In genomic region chr12:117790198-117790597, GRCh38 we compare ENCODE assay signal across 17 cellular contexts.
DNase-seq lines count a peak whose midpoint lies in the region; FAIRE-seq and TF ChIP-seq lines count a peak whose summit lies in the region.
"Had no signal": no experiment of that assay in that cellular context is flagged by ENCODE, and none has a peak within 500 bp of the region (broad histone marks: within the 10 kb centered on the region; RNA-seq: fewer than 3 reads in every experiment).

No MANE protein-coding gene starts in this region.

- no peak overlapping the region for H2BK120ac ChIP-seq in H1 (replicated peaks; ENCODE audit: low read depth, low read length)

- TF ChIP-seq RAD21 in H1 (IDR thresholded peaks at IDR 0.05 in 1 of 2, conservative IDR thresholded peaks at IDR 0.05 in 1 of 2; ENCODE audit: low read depth in 2 of 2, low read length in 2 of 2) = no peak

- H3K36me3 ChIP-seq in HUES64 (ENCODE audit: insufficient read depth, low read length) (no peaks in the 10 kb centered on the region), H1 (ENCODE audit: control insufficient read depth in 2 of 4, insufficient read depth in 4 of 4, low read length in 3 of 4) (peaks cover 0 to 3% (median 0%) of the 10 kb centered on the region in 4 experiments; a peak in 1 of 8 replicates)
- H3K36me3 ChIP-seq: BLaER1 had no signal

- POLR2A ChIA-PET in H1 (lab: Charles Lee; ENCODE audit: partially characterized antibody) = interaction anchor here (1.0 to 1.7 kb wide), 3 partner anchors 9 to 85 kb away, joined by 3 to 4 read pairs (median 3); no protein-coding TSS in a partner anchor

- DNase-seq in ELF-1 (ENCODE audit: low read depth, low spot score) (peak; percentile 11), H1 (ENCODE audit: low read depth in 1 of 2, low spot score in 2 of 2) (no peak), iPS DF 4.7 (ENCODE audit: extremely low read depth, low spot score) (peak; percentile 33), D721Med (ENCODE audit: insufficient read length, low spot score) (no peak), hippocampal formation (lab: John Stamatoyannopoulos, UW) (no peak), OCI-M2 (lab: John Stamatoyannopoulos, UW; ENCODE audit: unreplicated experiment) (no peak)
- DNase-seq in activated naive CD4-positive, alpha-beta T cell (lab: John Stamatoyannopoulos, UW) = no peak
- DNase-seq: CD4-positive, alpha-beta memory T cell; DMS79 treated with DMSO at 0.1 percent for 48 hours; GM23248; H7; KBM-7 had no signal

- no peak overlapping the region for H4K5ac ChIP-seq in H1 (ENCODE audit: insufficient read length, low read depth, low read length)

- H3K79me1 ChIP-seq in H1 (ENCODE audit: low read depth, low read length) = peaks cover 2% of the 10 kb centered on the region; the same call in 1 of the 2 replicates

- no peak for TF ChIP-seq POLR2A in H1 (IDR thresholded peaks at IDR 0.05; ENCODE audit: control extremely low read depth in 1 of 2, low read depth in 2 of 2, low read length in 2 of 2)

- H2BK15ac ChIP-seq in H1 (ENCODE audit: low read length) = no peak overlapping the region

- no peak for TF ChIP-seq CTCF in H1 (IDR thresholded peaks at IDR 0.05; ENCODE audit: control extremely low read depth in 1 of 3, insufficient read depth in 1 of 3, low read depth in 1 of 3, low read length in 3 of 3)
- TF ChIP-seq CTCF in D721Med (IDR thresholded peaks at IDR 0.05; ENCODE audit: insufficient read depth, missing control alignments) = no peak

- H3K23me2 ChIP-seq in H1 (ENCODE audit: low read depth, low read length) = peaks cover 16% of the 10 kb centered on the region

- H3K4me1 ChIP-seq in HUES64 (ENCODE audit: insufficient read depth, low read length) = peaks cover 21% of the 10 kb centered on the region
- H3K4me1 ChIP-seq in H1 (replicated peaks in 1 of 4; ENCODE audit: control insufficient read depth in 3 of 4, insufficient read depth in 4 of 4, low read length in 3 of 4) = peaks cover 2 to 13% (median 10%) of the 10 kb centered on the region in 4 experiments; a peak in 5 of 7 replicates

- H3K56ac ChIP-seq in H1 (replicated peaks; ENCODE audit: insufficient read length, low read depth, low read length) = no peak overlapping the region

- CTCF ChIA-PET in H1 (lab: Charles Lee; ENCODE audit: partially characterized antibody) = interaction anchor here (1.3 to 2.6 kb wide), 3 partner anchors 59 to 387 kb away, joined by 3 to 8 read pairs (median 3); no protein-coding TSS in a partner anchor

- no peak overlapping the region for H4K91ac ChIP-seq in H1 (replicated peaks; ENCODE audit: insufficient read length, low read length)

- H4K20me1 ChIP-seq in H1 (replicated peaks in 1 of 2; ENCODE audit: control insufficient read depth in 1 of 2, insufficient read depth in 2 of 2, low read length in 2 of 2) = peaks cover 0 to 11% of the 10 kb centered on the region in 2 experiments
- H4K20me1 ChIP-seq: BLaER1 had no signal

- H3K79me2 ChIP-seq in H1 (ENCODE audit: control insufficient read depth in 1 of 2, insufficient read depth in 2 of 2, low read length in 2 of 2) = no peaks in the 10 kb centered on the region

- H2BK12ac ChIP-seq in H1 (ENCODE audit: low read depth, low read length) = peak overlapping the region; percentile 77; the same call in 1 of the 2 replicates

- H2AK5ac ChIP-seq in H1 (ENCODE audit: low read depth, low read length) = no peak overlapping the region

- H2BK5ac ChIP-seq in H1 (ENCODE audit: low read depth, low read length) = peak overlapping the region; percentile 20; the same call in 1 of the 2 replicates

- no peak overlapping the region for H3K4me3 ChIP-seq in HUES64 (ENCODE audit: low read length)
- H3K4me3 ChIP-seq in H1 (ENCODE audit: extremely low read depth in 1 of 4, insufficient read depth in 2 of 4, low read depth in 3 of 4, low read length in 4 of 4) = no peak overlapping the region
- H3K4me3 ChIP-seq: A549, BLaER1, GM12878, GM23248 had no signal

- no peak for TF ChIP-seq EP300 in H1 (IDR thresholded peaks at IDR 0.05; ENCODE audit: borderline replicate concordance in 1 of 2, low read depth in 2 of 2, low read length in 2 of 2)

- no peak overlapping the region for H3K14ac ChIP-seq in H1 (ENCODE audit: insufficient read length)

- H3K9ac ChIP-seq in HUES64 (ENCODE audit: low read depth, low read length) (peak overlapping the region; percentile 46; the same call in 1 of the 2 replicates), H1 (replicated peaks in 1 of 4; ENCODE audit: extremely low read depth in 1 of 4, low read depth in 3 of 4, low read length in 3 of 4) (no peak overlapping the region; a peak in 1 of 7 replicates)
- H3K9ac ChIP-seq: BLaER1, GM23248 had no signal

- no peak overlapping the region for H4K8ac ChIP-seq in H1 (ENCODE audit: extremely low read depth, insufficient read depth, low read length)

- no peaks in the 10 kb centered on the region for H3K9me3 ChIP-seq in HUES64 (ENCODE audit: insufficient read depth, low read depth, low read length)
- H3K9me3 ChIP-seq in H1 (ENCODE audit: insufficient read depth in 2 of 2, low read depth in 1 of 2, low read length in 1 of 2) = peaks cover 0 to 12% of the 10 kb centered on the region in 2 experiments; a peak in 2 of 4 replicates
- H3K9me3 ChIP-seq: A549 had no signal

- peak overlapping the region in 1 of 2 experiments; percentile 13; a peak in 1 of 4 replicates for H3K4me2 ChIP-seq in H1 (ENCODE audit: insufficient read depth in 1 of 2, low read depth in 2 of 2, low read length in 2 of 2)
- H3K4me2 ChIP-seq: A549, BLaER1 had no signal

- H3K27me3 ChIP-seq in HUES64 (ENCODE audit: insufficient read depth, low read length) = no peaks in the 10 kb centered on the region
- no peaks in the 10 kb centered on the region; a peak in 2 of 7 replicates for H3K27me3 ChIP-seq in H1 (replicated peaks in 1 of 4; ENCODE audit: control insufficient read depth in 3 of 4, extremely low read depth in 1 of 4, insufficient read depth in 3 of 4, low read length in 3 of 4)
- H3K27me3 ChIP-seq: BLaER1 had no signal

- no peak overlapping the region for H3K18ac ChIP-seq in H1 (ENCODE audit: extremely low read depth, low read length)

- peak; percentile 69 for FAIRE-seq in H1 (lab: Jason Lieb, UNC)
- no peak for FAIRE-seq in D721Med (lab: Jason Lieb, UNC)
- FAIRE-seq: A549, GM12878 had no signal

- no peak overlapping the region for H2AFZ ChIP-seq in H1 (ENCODE audit: low read length)
- H2AFZ ChIP-seq: GM23248 had no signal

- 24% methylated on average over 2 of the region's 2 CpGs for WGBS in HUES64
- 48% methylated on average over 2 of the region's 2 CpGs; no CpG with 5 or more reads in 1 of the 2 experiments for WGBS in H1 (ENCODE audit: extremely low coverage in 1 of 2, insufficient coverage in 1 of 2, insufficient read length in 1 of 2, insufficient replicate concordance in 2 of 2, low coverage in 1 of 2, low lambda C conversion rate in 2 of 2, missing lambda C conversion rate in 1 of 2), 2 experiments

- H2BK20ac ChIP-seq in H1 (ENCODE audit: low read length) = peak overlapping the region; percentile 49; the same call in 1 of the 2 replicates

- no peak overlapping the region for H3K4ac ChIP-seq in H1 (replicated peaks; ENCODE audit: insufficient read length, low read depth, low read length)

- no peak overlapping the region for H3K23ac ChIP-seq in H1 (ENCODE audit: insufficient read length)

- peak overlapping the region; percentile 40; the same call in 1 of the 2 replicates for H3K27ac ChIP-seq in HUES64 (ENCODE audit: low read depth, low read length)
- no peak overlapping the region for H3K27ac ChIP-seq in H1 (ENCODE audit: low read depth, low read length)
- H3K27ac ChIP-seq: 22Rv1, A549, BLaER1, GM23248 had no signal

TF ChIP-seq in H1, 55 proteins besides CTCF, POLR2A, EP300 and RAD21:
- no peak for TF ChIP-seq EZH2 (IDR thresholded peaks at IDR 0.05; ENCODE audit: low read depth, low read length, severe bottlenecking)
- TF ChIP-seq JUND (IDR thresholded peaks at IDR 0.05; ENCODE audit: low read length) = no peak
- no peak for TF ChIP-seq BRCA1 (IDR thresholded peaks at IDR 0.05; ENCODE audit: low read depth, low read length)
- no peak for TF ChIP-seq CTBP2 (IDR thresholded peaks at IDR 0.05; ENCODE audit: borderline replicate concordance, insufficient read depth, insufficient read length, low read length)
- TF ChIP-seq JUN (IDR thresholded peaks at IDR 0.05; ENCODE audit: low read depth, low read length) = no peak

Comparison
In these comparisons a context has a peak if more than half of its experiments do, and no peak if none do; other contexts are left out.
1. DNase-seq: peak in ELF-1 (single experiment) and iPS DF 4.7 (single experiment); none in H1 (0 of 2), activated naive CD4-positive, alpha-beta T cell (0 of 4), D721Med (single experiment), hippocampal formation (0 of 2) and OCI-M2 (single experiment).